8 cellular contexts compared by ENCODE assay signal in the genomic region with DNA sequence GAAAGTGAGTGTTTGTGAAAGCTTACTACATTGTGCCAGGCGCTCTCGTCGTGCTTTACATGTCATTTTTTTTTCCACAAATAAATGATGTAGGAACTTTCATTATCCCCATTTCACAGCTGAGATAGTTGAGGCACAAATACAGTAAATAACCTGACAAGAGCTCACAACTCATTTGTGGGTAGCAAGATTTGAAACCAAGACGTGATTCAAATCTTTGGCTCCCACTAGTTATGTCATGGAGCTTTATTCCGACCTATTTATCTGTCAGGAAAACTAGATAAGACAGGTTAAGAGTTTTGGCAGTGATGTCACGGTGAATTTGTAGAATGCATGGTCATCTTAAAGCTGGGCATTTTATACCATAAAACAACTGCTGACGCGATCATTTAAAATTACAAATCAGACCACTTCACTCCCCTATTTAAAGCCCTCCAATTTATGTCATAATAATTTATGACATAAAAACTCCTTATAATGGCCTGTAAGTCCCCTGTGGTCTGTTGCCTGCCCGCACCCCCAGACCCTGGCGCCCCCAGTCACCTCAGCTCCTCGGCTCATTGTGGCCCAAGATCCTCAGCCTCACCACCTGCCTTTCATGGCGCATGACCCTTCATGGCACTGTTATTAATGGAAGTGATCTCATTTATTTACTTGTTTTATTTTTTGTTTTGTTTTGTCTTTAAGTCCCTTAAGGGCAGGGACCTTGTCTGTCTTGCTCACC. TPM values are rescaled to one million over a fixed set of nuclear protein-coding genes. Genes with fewer than 3 reads are reported as not detected.
A peak's percentile ranks its signal among the peaks of the same experiment; 100 is the strongest.
DNase-seq lines count a peak whose midpoint lies in the region; ATAC-seq and TF ChIP-seq lines count a peak whose summit lies in the region.

No MANE protein-coding gene starts in this region.

- TF ChIP-seq CTCF in left lung (IDR thresholded peaks at IDR 0.05) = no peak
- TF ChIP-seq CTCF in upper lobe of left lung (IDR thresholded peaks at IDR 0.05) = no peak

- no peaks in the 10 kb centered on the region for H3K27me3 ChIP-seq in BLaER1 treated with 17β-estradiol and CSF1 and Interleukin-3, amounts not matched to agents 10 nM and 100 nM
- H3K27me3 ChIP-seq in HAP-1 (ENCODE audit: low read depth) (no peaks in the 10 kb centered on the region), left lung (no peaks in the 10 kb centered on the region), upper lobe of left lung (no peaks in the 10 kb centered on the region)

- H3K4me3 ChIP-seq in BLaER1 treated with 17β-estradiol and CSF1 and Interleukin-3, amounts not matched to agents 10 nM and 100 nM = peak overlapping the region; percentile 86 to 95 (median 90)
- H3K4me3 ChIP-seq in HAP-1 = peak overlapping the region; percentile 99
- H3K4me3 ChIP-seq in left lung = peak overlapping the region; percentile 75 to 87
- H3K4me3 ChIP-seq in upper lobe of left lung = peak overlapping the region; percentile 36 to 89 (median 80)

- peak overlapping the region; percentile 86 to 95 (median 91) for H3K4me2 ChIP-seq in BLaER1 treated with 17β-estradiol and CSF1 and Interleukin-3, amounts not matched to agents 10 nM and 100 nM

- H3K27ac ChIP-seq in BLaER1 treated with 17β-estradiol and CSF1 and Interleukin-3, amounts not matched to agents 10 nM and 100 nM = peak overlapping the region; percentile 98 to 100 (median 100)
- H3K27ac ChIP-seq in left lung (peak overlapping the region; percentile 90 to 99), upper lobe of left lung (peak overlapping the region; percentile 99 to 100 (median 99))

- DNase-seq in HAP-1 (ENCODE audit: low spot score in 2 of 2) (no peak), left lung (no peak), upper lobe of left lung (peak in 1 of 2 donors; percentile 41), left lobe of liver (ENCODE audit: low spot score) (no peak), medulla oblongata (ENCODE audit: extremely low spot score) (no peak)
- DNase-seq in activated naive CD8-positive, alpha-beta T cell treated with anti-CD3 and anti-CD28 coated beads, Interleukin-2, amount 50 U/mL, for 24 hours = no peak

- in situ Hi-C loops in HAP-1 (cut with MboI; ENCODE audit: low sequenced_read_pairs) = no loop called here

- H3K9me3 Mint-ChIP-seq in activated naive CD8-positive, alpha-beta T cell treated with anti-CD3 and anti-CD28 coated beads, Interleukin-2, amount 50 U/mL, for 24 hours = no peaks in the 10 kb centered on the region

- peaks cover 47% of the 10 kb centered on the region for H3K4me1 Mint-ChIP-seq in activated naive CD8-positive, alpha-beta T cell treated with anti-CD3 and anti-CD28 coated beads, Interleukin-2, amount 50 U/mL, for 24 hours

- WGBS in upper lobe of left lung, 2 donors = 47 to 51% methylated on average over 12 of the region's 12 CpGs

- no peak for TF ChIP-seq EP300 in upper lobe of left lung (IDR thresholded peaks at IDR 0.05)

- peaks cover 38 to 40% (median 40%) of the 10 kb centered on the region in 11 experiments for H4K20me1 ChIP-seq in BLaER1 treated with 17β-estradiol and CSF1 and Interleukin-3, amounts not matched to agents 10 nM and 100 nM

- H3K4me1 ChIP-seq in BLaER1 treated with 17β-estradiol and CSF1 and Interleukin-3, amounts not matched to agents 10 nM and 100 nM = peaks cover 33 to 59% (median 40%) of the 10 kb centered on the region in 10 experiments
- H3K4me1 ChIP-seq in HAP-1 (peaks cover 7% of the 10 kb centered on the region), left lung (peaks cover 9 to 49% of the 10 kb centered on the region in 2 donors), upper lobe of left lung (peaks cover 23 to 47% (median 25%) of the 10 kb centered on the region in 4 donors)

- H3K27me3 Mint-ChIP-seq in activated naive CD8-positive, alpha-beta T cell treated with anti-CD3 and anti-CD28 coated beads, Interleukin-2, amount 50 U/mL, for 24 hours = no peaks in the 10 kb centered on the region

- H3K36me3 ChIP-seq in BLaER1 treated with 17β-estradiol and CSF1 and Interleukin-3, amounts not matched to agents 10 nM and 100 nM = peaks cover 22 to 30% (median 28%) of the 10 kb centered on the region in 11 experiments
- H3K36me3 ChIP-seq in HAP-1 (replicated peaks) = peaks cover 5% of the 10 kb centered on the region
- peaks cover 0 to 8% of the 10 kb centered on the region in 2 donors for H3K36me3 ChIP-seq in left lung
- H3K36me3 ChIP-seq in upper lobe of left lung = peaks cover 5 to 16% (median 6%) of the 10 kb centered on the region in 4 donors

- H3K36me3 Mint-ChIP-seq in activated naive CD8-positive, alpha-beta T cell treated with anti-CD3 and anti-CD28 coated beads, Interleukin-2, amount 50 U/mL, for 24 hours (ENCODE audit: low read depth) = peaks cover 23% of the 10 kb centered on the region

- H3K9ac ChIP-seq in BLaER1 treated with 17β-estradiol and CSF1 and Interleukin-3, amounts not matched to agents 10 nM and 100 nM = peak overlapping the region; percentile 97 to 100 (median 99)

- no peak for TF ChIP-seq POLR2A in upper lobe of left lung (IDR thresholded peaks at IDR 0.05)

- intact Hi-C loops in left lung (cut with DNase I) = loop anchor here in 1 of 2 donors (5.0 kb wide), 1 partner anchor 53 kb away; a partner anchor contains a TSS

- peak overlapping the region; percentile 100 for H3K4me3 Mint-ChIP-seq in activated naive CD8-positive, alpha-beta T cell treated with anti-CD3 and anti-CD28 coated beads, Interleukin-2, amount 50 U/mL, for 24 hours

- H3K27ac Mint-ChIP-seq in activated naive CD8-positive, alpha-beta T cell treated with anti-CD3 and anti-CD28 coated beads, Interleukin-2, amount 50 U/mL, for 24 hours = peak overlapping the region; percentile 98

- H3K9me3 ChIP-seq in BLaER1 treated with 17β-estradiol and CSF1 and Interleukin-3, amounts not matched to agents 10 nM and 100 nM (replicated peaks in 1 of 11) = no peaks in the 10 kb centered on the region
- no peaks in the 10 kb centered on the region for H3K9me3 ChIP-seq in HAP-1
- no peaks in the 10 kb centered on the region for H3K9me3 ChIP-seq in left lung
- H3K9me3 ChIP-seq in upper lobe of left lung = no peaks in the 10 kb centered on the region

- ATAC-seq in activated naive CD8-positive, alpha-beta T cell treated with anti-CD3 and anti-CD28 coated beads, Interleukin-2, amount 50 U/mL, for 24 hours = no peak
- ATAC-seq in left lung (no peak), upper lobe of left lung (ENCODE audit: low FRiP score in 2 of 2) (no peak), left lobe of liver (no peak), HG02588 (IDR thresholded peaks at IDR 0.05; ENCODE audit: unreplicated experiment) (no peak)

RNA-seq across cellular contexts. Expression of a gene that starts 0.7 kb away (rescaled TPM):
- 10 to 100 TPM; 48.9 to 56.2 TPM for total RNA-seq in left lung
- 10 to 100 TPM; 16.5 to 54.4 (median 37.8) TPM for total RNA-seq in upper lobe of left lung
- total RNA-seq in left lobe of liver = 20.3 TPM

RNA-seq across cellular contexts. Expression of a gene that starts 32.2 kb away (rescaled TPM):
- 1 to 10 TPM; 3.2 to 3.5 TPM for total RNA-seq in left lung
- total RNA-seq in upper lobe of left lung = 1 to 10 TPM; 1.8 to 7.3 (median 3.5) TPM
- 1.2 TPM for total RNA-seq in left lobe of liver

RNA-seq across cellular contexts. Expression of a gene that starts 54.9 kb away (rescaled TPM):
- 10 to 100 TPM; 15.0 to 16.1 TPM for total RNA-seq in left lung
- total RNA-seq in upper lobe of left lung = 10 to 100 TPM; 11.4 to 67.1 (median 14.0) TPM
- total RNA-seq in left lobe of liver = 5.5 TPM
